ENCODE assay signal across 8 cellular contexts in genomic region chr11:65661599-65662246, GRCh38. TPM values are rescaled to one million over a fixed set of nuclear protein-coding genes. Genes with fewer than 3 reads are reported as not detected.
DNase-seq lines count a peak whose midpoint lies in the region; ATAC-seq and TF ChIP-seq lines count a peak whose summit lies in the region.

No MANE protein-coding gene starts in this region.

- 54 to 55% methylated on average over 25 of the region's 25 CpGs for WGBS in esophagus, 2 donors
- 38 to 54% (median 40%) methylated on average over 23 to 25 of the region's 25 CpGs for WGBS in ovary, 3 donors

- no peak for TF ChIP-seq CTCF in ovary (IDR thresholded peaks at IDR 0.05)

- H3K4me3 Mint-ChIP-seq in CD8-positive, alpha-beta memory T cell: peak overlapping the region; percentile 83 to 91 (median 86)

- H3K4me1 Mint-ChIP-seq in CD8-positive, alpha-beta memory T cell: peaks cover 41 to 61% (median 41%) of the 10 kb centered on the region in 3 donors

- DNase-seq in CD8-positive, alpha-beta memory T cell: no peak
- DNase-seq in SJCRH30 (no peak), ovary (peak in 4 of 5 donors; percentile 45 to 57 (median 51)), UCSD-AML1 (lab: John Stamatoyannopoulos, UW; ENCODE audit: unreplicated experiment) (no peak)

- H3K36me3 ChIP-seq in CD8-positive, alpha-beta memory T cell (ENCODE audit: insufficient read depth, low read length): peaks cover 47% of the 10 kb centered on the region
- H3K36me3 ChIP-seq in SJCRH30: peaks cover 33% of the 10 kb centered on the region
- H3K36me3 ChIP-seq in esophagus (ENCODE audit: control insufficient read depth in 2 of 2, insufficient read depth in 2 of 2, low read length in 1 of 2): peaks cover 31 to 34% of the 10 kb centered on the region in 2 donors
- no peaks in the 10 kb centered on the region for H3K36me3 ChIP-seq in ovary

- H3K36me3 Mint-ChIP-seq in CD8-positive, alpha-beta memory T cell: peaks cover 13 to 58% (median 14%) of the 10 kb centered on the region in 3 donors

- no peak for TF ChIP-seq POLR2A in ovary (IDR thresholded peaks at IDR 0.05)

- no peaks in the 10 kb centered on the region for H3K9me3 ChIP-seq in CD8-positive, alpha-beta memory T cell (ENCODE audit: low read length)
- no peaks in the 10 kb centered on the region for H3K9me3 ChIP-seq in SJCRH30 (replicated peaks)
- no peaks in the 10 kb centered on the region for H3K9me3 ChIP-seq in esophagus (ENCODE audit: control insufficient read depth in 2 of 2, insufficient read depth in 1 of 2, low read depth in 1 of 2, low read length in 1 of 2)
- H3K9me3 ChIP-seq in ovary: no peaks in the 10 kb centered on the region

- no peak for TF ChIP-seq EP300 in ovary (IDR thresholded peaks at IDR 0.05)

- intact Hi-C loops in ovary (cut with DNase I): no loop called here

- H3K4me1 ChIP-seq in CD8-positive, alpha-beta memory T cell (ENCODE audit: insufficient read depth, low read length): peaks cover 22% of the 10 kb centered on the region
- H3K4me1 ChIP-seq in SJCRH30: peaks cover 4% of the 10 kb centered on the region; the same call in 1 of the 2 replicates
- H3K4me1 ChIP-seq in esophagus (ENCODE audit: control insufficient read depth in 2 of 2, insufficient read depth in 2 of 2, low read length in 1 of 2): peaks cover 6% of the 10 kb centered on the region in 2 donors
- peaks cover 14% of the 10 kb centered on the region for H3K4me1 ChIP-seq in ovary (ENCODE audit: insufficient read depth)

- no peak for ATAC-seq in GM18520 (IDR thresholded peaks at IDR 0.05; ENCODE audit: unreplicated experiment)
- ATAC-seq in activated CD4-positive, CD25-positive, alpha-beta regulatory T cell treated with anti-CD3 and anti-CD28 coated beads, Interleukin-2, amount 50 U/mL, for 24 hours: no peak
- ATAC-seq in HG02588 (IDR thresholded peaks at IDR 0.05; ENCODE audit: unreplicated experiment): no peak

- no peaks in the 10 kb centered on the region for H3K9me3 Mint-ChIP-seq in CD8-positive, alpha-beta memory T cell

- H3K27me3 ChIP-seq in CD8-positive, alpha-beta memory T cell (ENCODE audit: insufficient read depth, low read length, poor library complexity, severe bottlenecking): no peaks in the 10 kb centered on the region
- H3K27me3 ChIP-seq in SJCRH30 (no peaks in the 10 kb centered on the region), esophagus (ENCODE audit: control insufficient read depth in 1 of 2, insufficient read depth in 2 of 2, low read length in 2 of 2) (no peaks in the 10 kb centered on the region), ovary (no peaks in the 10 kb centered on the region)

- peak overlapping the region; percentile 77 to 99 (median 90) for H3K27ac Mint-ChIP-seq in CD8-positive, alpha-beta memory T cell

- H3K27ac ChIP-seq in CD8-positive, alpha-beta memory T cell (ENCODE audit: low read depth, low read length): peak overlapping the region; percentile 97
- H3K27ac ChIP-seq in SJCRH30: no peak overlapping the region
- peak overlapping the region; percentile 99 to 100 for H3K27ac ChIP-seq in esophagus (ENCODE audit: low read depth in 2 of 2, low read length in 1 of 2)
- H3K27ac ChIP-seq in ovary: peak overlapping the region; percentile 91 to 97

- CTCF ChIA-PET in CD8-positive, alpha-beta memory T cell (lab: Charles Lee): interaction anchor here (0.8 to 2.6 kb wide), 5 partner anchors 8 to 197 kb away, joined by 3 to 9 read pairs (median 4); partner anchors contain the start of genes MAP3K11, PCNX3 and SIPA1

- peak overlapping the region; percentile 97 for H3K4me3 ChIP-seq in CD8-positive, alpha-beta memory T cell (ENCODE audit: low read length)
- H3K4me3 ChIP-seq in SJCRH30 (peak overlapping the region; percentile 72), esophagus (ENCODE audit: low read depth in 1 of 2, low read length in 2 of 2) (peak overlapping the region; percentile 67 to 93), ovary (peak overlapping the region; percentile 76)

- no peaks in the 10 kb centered on the region for H3K27me3 Mint-ChIP-seq in CD8-positive, alpha-beta memory T cell

- POLR2A ChIA-PET in CD8-positive, alpha-beta memory T cell (lab: Charles Lee): interaction anchor here (1.3 to 4.1 kb wide), 5 partner anchors 9 to 784 kb away, joined by 3 to 46 read pairs (median 16); partner anchors contain the start of genes PCNX3, RNASEH2C and SIPA1

RNA-seq across cellular contexts. Expression of gene RELA, which starts 1.0 kb away (rescaled TPM):
- total RNA-seq in CD8-positive, alpha-beta memory T cell: 10 to 100 TPM; 87.3 to 89.7 TPM
- polyA plus RNA-seq in CD8-positive, alpha-beta memory T cell: 76.0 TPM
- 37.3 and 38.3 TPM in 2 replicates for total RNA-seq in SJCRH30 (2014; rRNA removed; shearing (Covaris generic))
- polyA plus RNA-seq in esophagus (10 to 100 TPM; 39.6 to 40.0 TPM), ovary (10 to 100 TPM; 52.0 to 55.0 TPM)
- 100 to 1,000 TPM in 1 of 7 donors, 10 to 100 TPM in 6; 50.8 to 102 (median 91.6) TPM for total RNA-seq in ovary

RNA-seq across cellular contexts. Expression of gene SIPA1, which starts 23.8 kb away (rescaled TPM):
- total RNA-seq in CD8-positive, alpha-beta memory T cell: 100 to 1,000 TPM; 111 to 123 TPM
- 335 TPM for polyA plus RNA-seq in CD8-positive, alpha-beta memory T cell
- 2.8 and 2.9 TPM in 2 replicates for total RNA-seq in SJCRH30 (2014; rRNA removed; shearing (Covaris generic))
- polyA plus RNA-seq in esophagus: 10 to 100 TPM; 22.8 to 32.5 TPM
- total RNA-seq in ovary: 10 to 100 TPM; 15.0 to 48.2 (median 42.6) TPM
- 10 to 100 TPM; 10.0 to 26.7 TPM for polyA plus RNA-seq in ovary

RNA-seq across cellular contexts. Expression of gene PCNX3, which starts 46.1 kb away (rescaled TPM):
- 10 to 100 TPM; 46.4 to 53.1 TPM for total RNA-seq in CD8-positive, alpha-beta memory T cell
- 8.5 TPM for polyA plus RNA-seq in CD8-positive, alpha-beta memory T cell
- total RNA-seq in SJCRH30 (2014; rRNA removed; shearing (Covaris generic)): 24.3 and 27.1 TPM in 2 replicates
- 10 to 100 TPM; 15.0 to 16.1 TPM for polyA plus RNA-seq in esophagus
- total RNA-seq in ovary: 10 to 100 TPM; 10.6 to 42.1 (median 28.2) TPM
- polyA plus RNA-seq in ovary: 10 to 100 TPM in 1 of 2 donors, 1 to 10 TPM in 1; 3.3 to 14.8 TPM

RNA-seq across cellular contexts. Expression of gene MAP3K11, which starts 47.7 kb away (rescaled TPM):
- total RNA-seq in CD8-positive, alpha-beta memory T cell: 10 to 100 TPM; 61.6 to 65.5 TPM
- 23.5 TPM for polyA plus RNA-seq in CD8-positive, alpha-beta memory T cell
- total RNA-seq in SJCRH30 (2014; rRNA removed; shearing (Covaris generic)): 20.5 and 24.3 TPM in 2 replicates
- polyA plus RNA-seq in esophagus (10 to 100 TPM; 25.7 to 35.2 TPM), ovary (10 to 100 TPM in 1 of 2 donors, 1 to 10 TPM in 1; 6.7 to 27.9 TPM)
- 10 to 100 TPM; 23.2 to 51.9 (median 46.0) TPM for total RNA-seq in ovary

RNA-seq across cellular contexts. Expression of gene KAT5, which starts 50.3 kb away (rescaled TPM):
- total RNA-seq in CD8-positive, alpha-beta memory T cell: 10 to 100 TPM; 79.9 to 87.1 TPM
- 49.5 TPM for polyA plus RNA-seq in CD8-positive, alpha-beta memory T cell
- total RNA-seq in SJCRH30 (2014; rRNA removed; shearing (Covaris generic)): 30.7 and 34.0 TPM in 2 replicates
- polyA plus RNA-seq in esophagus (10 to 100 TPM; 55.6 to 60.3 TPM), ovary (10 to 100 TPM; 56.1 to 67.0 TPM)
- 100 to 1,000 TPM in 1 of 7 donors, 10 to 100 TPM in 6; 64.5 to 110 (median 78.2) TPM for total RNA-seq in ovary

Comparison
In these comparisons a context has a peak if more than half of its experiments do, and no peak if none do; other contexts are left out.
1. DNase-seq: peak in ovary (4 of 5); none in CD8-positive, alpha-beta memory T cell (0 of 5), SJCRH30 (0 of 2) and UCSD-AML1 (single experiment).
2. Peak in every context shown above with its lines, with median percentiles within 50 percentile points of each other: H3K4me3 ChIP-seq.